Comparison of ENCODE assay signal across 26 cellular contexts in the genomic region with DNA sequence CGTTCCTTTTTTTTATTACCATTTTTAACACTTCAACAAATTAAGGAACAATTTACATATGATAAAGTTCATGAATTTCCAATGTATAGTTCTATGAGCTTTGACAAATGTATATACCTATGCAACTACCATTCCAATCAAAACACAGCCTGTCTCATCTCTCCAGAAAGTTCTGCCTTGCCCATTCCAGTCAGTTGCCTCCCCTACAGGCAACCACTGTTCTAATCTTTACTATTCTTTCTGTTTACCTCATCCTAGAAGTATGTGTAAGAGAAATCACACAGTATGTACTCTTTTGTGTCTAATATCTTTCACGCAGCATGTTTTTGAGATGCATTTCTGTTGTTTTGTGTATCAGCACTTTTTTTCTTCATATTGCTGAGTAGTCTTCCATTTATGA.
"Had no signal": no experiment of that assay in that cellular context is flagged by ENCODE, and none has a peak within 500 bp of the region (broad histone marks: within the 10 kb centered on the region; RNA-seq: fewer than 3 reads in every experiment).

No MANE protein-coding gene starts in this region.

- H3K27me3 ChIP-seq: heart left ventricle, neutrophil, right lobe of liver, stomach, thyroid gland, upper lobe of left lung, vagina had no signal

- H3K9me3 ChIP-seq: neutrophil, right lobe of liver, stomach, thyroid gland, upper lobe of left lung, vagina had no signal

- H3K27ac ChIP-seq: heart left ventricle, neutrophil, right lobe of liver, stomach, thyroid gland, upper lobe of left lung, vagina had no signal

- H3K4me3 ChIP-seq: heart left ventricle, right lobe of liver, stomach, thyroid gland, upper lobe of left lung, vagina had no signal

- ATAC-seq: activated CD8-positive, alpha-beta T cell treated with anti-CD3 and anti-CD28 coated beads for 36 hours; activated naive CD8-positive, alpha-beta T cell treated with anti-CD3 and anti-CD28 coated beads, Interleukin-2, amount 50 U/mL, for 24 hours; activated T-cell treated with anti-CD3 and anti-CD28 coated beads, Interleukin-2, amount 50 U/mL, for 4 hours; activated T-helper 17 cell treated with anti-CD3 and anti-CD28 coated beads, Interleukin-2, amount 50 U/mL, for 72 hours; left lobe of liver; right lobe of liver; stimulated activated naive B cell treated with anti-CD40 and anti-IgM and Interleukin-4, amounts not matched to agents 10 μg/mL and 1 μg/mL and 100 μg/mL, for 72 hours; T-helper 17 cell; WTC11 had no signal

- DNase-seq: activated CD4-positive, alpha-beta T cell treated with anti-CD3 and anti-CD28 coated beads, Interleukin-2, amount 50 U/mL, for 1 hour; activated CD8-positive, alpha-beta T cell treated with anti-CD3 and anti-CD28 coated beads for 36 hours; activated gamma-delta T cell treated with Interleukin-2 at 50 U/mL for 16 hours; activated naive CD8-positive, alpha-beta T cell treated with anti-CD3 and anti-CD28 coated beads, Interleukin-2, amount 50 U/mL, for 24 hours; activated T-cell treated with anti-CD3 and anti-CD28 coated beads, Interleukin-2, amount 50 U/mL, for 4 hours; anterior cingulate cortex; central memory CD4-positive, alpha-beta T cell; effector CD8-positive, alpha-beta T cell; heart left ventricle; kidney glomerular epithelial cell; naive B cell; nephron progenitor cell; right lobe of liver; small intestine; stimulated activated CD4-positive, alpha-beta T cell treated with anti-CD3 and anti-CD28 coated beads, Interleukin-2, amount 100 ng/mL, for 24 hours; stimulated activated naive B cell treated with anti-CD40 and anti-IgM and Interleukin-4, amounts not matched to agents 10 μg/mL and 1 μg/mL and 100 μg/mL, for 72 hours; stomach; T-helper 17 cell; T1000; thyroid gland; upper lobe of left lung had no signal

- H3K4me1 ChIP-seq: heart left ventricle, right lobe of liver, stomach, upper lobe of left lung, vagina had no signal

- H3K36me3 ChIP-seq: heart left ventricle, neutrophil, right lobe of liver, stomach, thyroid gland, upper lobe of left lung, vagina had no signal
